ENCODE assay signal across 8 cellular contexts in genomic region chr17:30666838-30667508, GRCh38.
DNase-seq lines count a peak whose midpoint lies in the region; ATAC-seq, FAIRE-seq and TF ChIP-seq lines count a peak whose summit lies in the region.
"Not testable (repeated sequence)": the region's sequence is repeated elsewhere in the genome, so short reads cannot be mapped to it uniquely, and the experiment has no call there.

No MANE protein-coding gene starts in this region.

- H3K4me3 ChIP-seq in BE2C (ENCODE audit: low read depth, low read length) (peak overlapping the region; percentile 32; the same call in 1 of the 2 replicates), WERI-Rb-1 (ENCODE audit: low read depth, low read length) (peak overlapping the region; percentile 46), fibroblast of mammary gland (ENCODE audit: control insufficient read depth, low read depth, low read length) (peak overlapping the region; percentile 28), kidney epithelial cell (ENCODE audit: low read depth, low read length) (peak overlapping the region; percentile 36), neuronal stem cell (ENCODE audit: low read length in 2 of 2) (peak overlapping the region in 1 of 2 donors; percentile 26)
- not testable (repeated sequence) for H3K4me3 ChIP-seq in IMR-90 (ENCODE audit: insufficient read depth, low read depth, low read length); GM12878

- not testable (repeated sequence) for TF ChIP-seq POLR2A in IMR-90 (IDR thresholded peaks at IDR 0.05; ENCODE audit: low read depth, low read length); GM12878 (IDR thresholded peaks at IDR 0.05; ENCODE audit: low read depth, low read length)

- not testable (repeated sequence) for DNase-seq in BE2C; IMR-90; WERI-Rb-1; GM12878 (ENCODE audit: low read depth, low spot score); fibroblast of mammary gland (ENCODE audit: low read depth); kidney epithelial cell (ENCODE audit: low read depth); neuronal stem cell (ENCODE audit: low spot score); stimulated activated naive CD8-positive, alpha-beta T cell treated with anti-CD3 and anti-CD28 coated beads, Interleukin-15, amount 100 ng/mL, for 72 hours

- H3K4me3 Mint-ChIP-seq in stimulated activated naive CD8-positive, alpha-beta T cell treated with anti-CD3 and anti-CD28 coated beads, Interleukin-15, amount 100 ng/mL, for 72 hours: peak overlapping the region; percentile 32 to 54

- SMC1A ChIA-PET in GM12878 (lab: Charles Lee; ENCODE audit: uncharacterized antibody, unreplicated experiment): not testable (repeated sequence)

- H2BK20ac ChIP-seq in IMR-90 (ENCODE audit: low read depth, low read length): not testable (repeated sequence)

- not testable (repeated sequence) for BruUV-seq in IMR-90 (replicated peaks; lab: Mats Ljungman, UMichigan)
- TSS peak; percentile 71 for BruUV-seq in GM12878 (replicated peaks; lab: Mats Ljungman, UMichigan)

- not testable (repeated sequence) for H3K4me1 ChIP-seq in BE2C; IMR-90 (ENCODE audit: control insufficient read depth, insufficient read depth, low read length); GM12878 (ENCODE audit: control insufficient read depth, insufficient read depth, low read length); neuronal stem cell (ENCODE audit: control insufficient read depth in 2 of 2, insufficient read depth in 1 of 2, low read depth in 1 of 2, low read length in 2 of 2)

- not testable (repeated sequence) for H4K8ac ChIP-seq in IMR-90 (ENCODE audit: low read depth in 2 of 2, low read length in 2 of 2); neuronal stem cell (ENCODE audit: low read depth, low read length)

- in situ Hi-C loops in IMR-90 (cut with MboI; ENCODE audit: low sequenced_read_pairs); GM12878 (cut with MboI): not testable (repeated sequence)

- H2BK12ac ChIP-seq in neuronal stem cell (ENCODE audit: low read length): not testable (repeated sequence)

- dilution Hi-C loops in IMR-90 (cut with HindIII; ENCODE audit: low sequenced_read_pairs, unreplicated experiment): not testable (repeated sequence)

- not testable (repeated sequence) for FAIRE-seq in GM12878 (lab: Jason Lieb, UNC)

- not testable (repeated sequence) for H4K20me1 ChIP-seq in IMR-90 (ENCODE audit: insufficient read depth, low read length); GM12878 (ENCODE audit: control insufficient read depth, insufficient read depth)

- not testable (repeated sequence) for H3K9me1 ChIP-seq in IMR-90 (ENCODE audit: insufficient read depth, low read length)

- H3K9me3 ChIP-seq in BE2C; IMR-90 (ENCODE audit: control insufficient read depth, insufficient read depth, low read length); WERI-Rb-1 (ENCODE audit: severe bottlenecking); GM12878 (replicated peaks; ENCODE audit: control insufficient read depth, insufficient read depth, low read length); neuronal stem cell (replicated peaks in 1 of 2; ENCODE audit: control insufficient read depth in 2 of 2, insufficient read depth in 1 of 2, low read depth in 1 of 2, low read length in 2 of 2): not testable (repeated sequence)

- H3K27ac Mint-ChIP-seq in stimulated activated naive CD8-positive, alpha-beta T cell treated with anti-CD3 and anti-CD28 coated beads, Interleukin-15, amount 100 ng/mL, for 72 hours: peak overlapping the region in 1 of 2 donors; percentile 34

- not testable (repeated sequence) for H3K79me1 ChIP-seq in IMR-90 (ENCODE audit: low read depth in 1 of 2, low read length in 2 of 2); neuronal stem cell (ENCODE audit: low read depth, low read length)

- H3K27me3 Mint-ChIP-seq in stimulated activated naive CD8-positive, alpha-beta T cell treated with anti-CD3 and anti-CD28 coated beads, Interleukin-15, amount 100 ng/mL, for 72 hours: not testable (repeated sequence)

- POLR2A ChIA-PET in IMR-90 (lab: Charles Lee; ENCODE audit: unreplicated experiment); GM12878 (lab: Charles Lee): not testable (repeated sequence)

- H3K9me3 Mint-ChIP-seq in stimulated activated naive CD8-positive, alpha-beta T cell treated with anti-CD3 and anti-CD28 coated beads, Interleukin-15, amount 100 ng/mL, for 72 hours: not testable (repeated sequence)

- RAD21 ChIA-PET in GM12878 (lab: Charles Lee; ENCODE audit: unreplicated experiment): not testable (repeated sequence)

- not testable (repeated sequence) for H3K9ac ChIP-seq in IMR-90 (ENCODE audit: low read depth, low read length); GM12878 (ENCODE audit: control insufficient read depth, insufficient read depth, low read length); neuronal stem cell (ENCODE audit: low read depth, low read length, poor library complexity)

- not testable (repeated sequence) for H3K4ac ChIP-seq in IMR-90 (ENCODE audit: low read depth, low read length); neuronal stem cell (ENCODE audit: low read length)

- intact Hi-C loops in IMR-90 (cut with micrococcal nuclease); GM12878 (cut with micrococcal nuclease; ENCODE audit: unreplicated experiment): not testable (repeated sequence)

- H3K27me3 ChIP-seq in BE2C; IMR-90 (ENCODE audit: control insufficient read depth, insufficient read depth, low read length); WERI-Rb-1 (ENCODE audit: insufficient read depth, low read depth, severe bottlenecking); GM12878 (replicated peaks in 1 of 2; ENCODE audit: control insufficient read depth in 2 of 2, insufficient read depth in 2 of 2, low read length in 1 of 2); kidney epithelial cell (ENCODE audit: control insufficient read depth, insufficient read depth, low read length); neuronal stem cell (ENCODE audit: control insufficient read depth in 3 of 3, insufficient read depth in 3 of 3, low read depth in 1 of 3, low read length in 3 of 3): not testable (repeated sequence)

- H3K56ac ChIP-seq in IMR-90 (ENCODE audit: extremely low read depth, insufficient read depth, low read length): not testable (repeated sequence)

- H3K79me2 ChIP-seq in GM12878 (ENCODE audit: control insufficient read depth, insufficient read depth, low read length): not testable (repeated sequence)

- not testable (repeated sequence) for TF ChIP-seq RAD21 in IMR-90 (IDR thresholded peaks at IDR 0.05; ENCODE audit: low read length); GM12878 (IDR thresholded peaks at IDR 0.05; ENCODE audit: insufficient read depth, low read depth, low read length)

- 0% methylated on average over 1 of the region's 18 CpGs; no CpG with 5 or more reads in 1 of the 2 experiments for WGBS in IMR-90 (ENCODE audit: extremely low coverage in 2 of 2, insufficient read length in 1 of 2), 2 experiments
- WGBS in GM12878 (ENCODE audit: insufficient coverage, insufficient replicate concordance, low lambda C conversion rate, missing lambda C conversion rate): 93% methylated on average over 11 of the region's 18 CpGs
- no CpG with 5 or more reads among the region's 18 CpGs for WGBS in neuronal stem cell (ENCODE audit: extremely low coverage in 2 of 2, insufficient read length in 2 of 2, insufficient replicate concordance in 1 of 2), 2 donors

- TF ChIP-seq CTCF in BE2C (IDR thresholded peaks at IDR 0.05; ENCODE audit: low read depth, low read length); IMR-90 (conservative IDR thresholded peaks at IDR 0.05; ENCODE audit: low read depth, low read length); WERI-Rb-1 (IDR thresholded peaks at IDR 0.05; ENCODE audit: low read depth, low read length); GM12878 (IDR thresholded peaks at IDR 0.05 in 2 of 3, conservative IDR thresholded peaks at IDR 0.05 in 1 of 3; ENCODE audit: control insufficient read depth in 2 of 3, extremely low read depth in 1 of 3, insufficient read depth in 1 of 3, low read depth in 3 of 3, low read length in 3 of 3); fibroblast of mammary gland (conservative IDR thresholded peaks at IDR 0.05; ENCODE audit: control insufficient read depth, insufficient read depth, low read depth, low read length); kidney epithelial cell (IDR thresholded peaks at IDR 0.05; ENCODE audit: insufficient read depth, low read length, poor library complexity, severe bottlenecking): not testable (repeated sequence)

- not testable (repeated sequence) for TF ChIP-seq EP300 in GM12878 (IDR thresholded peaks at IDR 0.05; ENCODE audit: borderline replicate concordance in 1 of 2, control insufficient read depth in 1 of 2, low read depth in 2 of 2, low read length in 2 of 2)

- peak overlapping the region; percentile 56; the same call in 1 of the 2 replicates for H4K5ac ChIP-seq in IMR-90 (ENCODE audit: low read depth, low read length)

- H2AFZ ChIP-seq in IMR-90 (replicated peaks; ENCODE audit: low read length, poor library complexity); GM12878 (ENCODE audit: control insufficient read depth, low read depth, low read length): not testable (repeated sequence)
- peak overlapping the region; percentile 68 for H2AFZ ChIP-seq in neuronal stem cell (ENCODE audit: low read length)

- H3K36me3 ChIP-seq in BE2C; IMR-90 (ENCODE audit: control insufficient read depth, insufficient read depth, low read length); WERI-Rb-1; GM12878 (ENCODE audit: control insufficient read depth in 2 of 2, insufficient read depth in 2 of 2, low read length in 1 of 2); kidney epithelial cell (ENCODE audit: control insufficient read depth, insufficient read depth, low read length); neuronal stem cell (replicated peaks in 1 of 2; ENCODE audit: control insufficient read depth in 2 of 2, insufficient read depth in 2 of 2, low read length in 2 of 2): not testable (repeated sequence)

- not testable (repeated sequence) for H2BK120ac ChIP-seq in IMR-90 (ENCODE audit: low read depth, low read length); neuronal stem cell (ENCODE audit: low read depth, low read length)

- not testable (repeated sequence) for H3K27ac ChIP-seq in IMR-90 (ENCODE audit: insufficient read depth, low read length); WERI-Rb-1; GM12878 (ENCODE audit: control insufficient read depth, insufficient read depth)
- peak overlapping the region; percentile 64 for H3K27ac ChIP-seq in neuronal stem cell (replicated peaks; ENCODE audit: low read length)

- H3K4me1 Mint-ChIP-seq in stimulated activated naive CD8-positive, alpha-beta T cell treated with anti-CD3 and anti-CD28 coated beads, Interleukin-15, amount 100 ng/mL, for 72 hours: not testable (repeated sequence)

- CTCF ChIA-PET in IMR-90 (lab: Yijun Ruan, JAX); GM12878 (lab: Yijun Ruan, JAX): not testable (repeated sequence)

- not testable (repeated sequence) for H4K91ac ChIP-seq in IMR-90 (ENCODE audit: insufficient read depth, low read depth, low read length)
- peak overlapping the region; percentile 92 for H4K91ac ChIP-seq in neuronal stem cell (ENCODE audit: low read depth, low read length, poor library complexity)

- not testable (repeated sequence) for H2BK5ac ChIP-seq in IMR-90 (ENCODE audit: low read depth, low read length, poor library complexity, severe bottlenecking); neuronal stem cell (ENCODE audit: low read length)

- not testable (repeated sequence) for H2AK5ac ChIP-seq in IMR-90 (ENCODE audit: low read depth, low read length); neuronal stem cell (ENCODE audit: low read depth, low read length)

- not testable (repeated sequence) for H2BK15ac ChIP-seq in IMR-90 (ENCODE audit: low read depth, low read length); neuronal stem cell (ENCODE audit: low read length)

- H3K18ac ChIP-seq in IMR-90 (ENCODE audit: low read depth, low read length); neuronal stem cell (ENCODE audit: low read length): not testable (repeated sequence)

- not testable (repeated sequence) for ATAC-seq in IMR-90 (ENCODE audit: low read depth); GM12878; stimulated activated naive CD8-positive, alpha-beta T cell treated with anti-CD3 and anti-CD28 coated beads, Interleukin-15, amount 100 ng/mL, for 72 hours

- H3K23ac ChIP-seq in IMR-90 (ENCODE audit: low read depth, low read length); neuronal stem cell (ENCODE audit: low read depth, low read length, poor library complexity): not testable (repeated sequence)

- H3K4me2 ChIP-seq in IMR-90 (ENCODE audit: low read depth, low read length) (peak overlapping the region; percentile 28; the same call in 1 of the 2 replicates), neuronal stem cell (ENCODE audit: insufficient read depth, low read length, poor library complexity, severe bottlenecking) (peak overlapping the region; percentile 25)
- not testable (repeated sequence) for H3K4me2 ChIP-seq in GM12878 (ENCODE audit: control insufficient read depth, insufficient read depth)

- H2AK9ac ChIP-seq in IMR-90 (replicated peaks; ENCODE audit: low read depth, low read length, poor library complexity): not testable (repeated sequence)

- H3K14ac ChIP-seq in IMR-90 (replicated peaks; ENCODE audit: low read depth, low read length); neuronal stem cell (ENCODE audit: low read length): not testable (repeated sequence)
